Comparison of ENCODE assay signal across 8 cellular contexts in the genomic region with DNA sequence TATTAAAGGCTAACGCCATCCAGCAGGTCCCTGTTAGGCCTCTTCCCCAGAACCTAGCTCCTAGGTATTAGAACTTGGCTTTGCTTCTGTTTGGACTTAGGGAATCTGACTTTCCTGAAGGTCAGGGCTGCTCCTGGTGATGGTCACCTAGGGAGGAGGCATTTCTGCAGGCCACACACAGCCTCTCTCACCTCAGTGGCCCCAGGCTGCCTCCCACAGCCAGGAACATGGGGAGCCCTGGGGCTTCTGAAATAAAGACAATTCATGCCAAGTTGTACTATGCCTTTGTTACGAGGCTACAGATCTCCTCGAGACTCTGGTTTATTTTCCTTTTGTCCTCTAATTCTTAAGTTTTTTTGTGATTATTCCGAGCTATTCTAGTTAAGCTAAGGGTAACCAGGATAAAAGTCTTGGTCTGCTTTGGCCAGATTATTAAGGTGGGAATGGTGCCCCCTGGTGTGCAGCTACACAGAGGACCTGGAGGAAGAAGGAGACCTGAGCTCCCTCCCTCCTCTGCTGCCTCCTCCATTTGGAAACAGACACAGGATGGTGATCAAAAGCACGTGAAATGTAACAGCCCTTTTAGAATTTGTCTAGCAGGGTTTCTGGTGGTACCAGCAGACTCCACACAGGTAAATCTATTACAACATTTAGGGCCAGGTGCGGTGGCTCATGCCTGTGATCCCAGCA.
A peak's percentile ranks its signal among the peaks of the same experiment; 100 is the strongest.
DNase-seq lines count a peak whose midpoint lies in the region; ATAC-seq and TF ChIP-seq lines count a peak whose summit lies in the region.

No MANE protein-coding gene starts in this region.

- TF ChIP-seq POLR2A in adrenal gland (IDR thresholded peaks at IDR 0.05) (no peak), lower leg skin (IDR thresholded peaks at IDR 0.05) (no peak)

- CTCF ChIA-PET in CD8-positive, alpha-beta T cell (lab: Charles Lee): interaction anchor here (1.1 kb wide), 1 partner anchor 33 kb away, joined by 3 read pairs; no protein-coding TSS in a partner anchor

- H3K4me1 ChIP-seq in adrenal gland (replicated peaks in 1 of 2): peaks cover 0 to 12% of the 10 kb centered on the region in 2 donors
- peaks cover 0 to 4% (median 0%) of the 10 kb centered on the region in 4 donors for H3K4me1 ChIP-seq in tibial artery
- no peaks in the 10 kb centered on the region for H3K4me1 ChIP-seq in CD8-positive, alpha-beta T cell (ENCODE audit: insufficient read depth, low read length)

- no peaks in the 10 kb centered on the region for H3K9me3 Mint-ChIP-seq in CD8-positive, alpha-beta T cell

- H3K27ac ChIP-seq in adrenal gland: no peak overlapping the region
- H3K27ac ChIP-seq in tibial artery: no peak overlapping the region
- H3K27ac ChIP-seq in CD8-positive, alpha-beta T cell (ENCODE audit: low read depth, low read length): no peak overlapping the region

- TF ChIP-seq CTCF in LNCaP clone FGC (IDR thresholded peaks at IDR 0.05; ENCODE audit: control insufficient read depth, extremely low read depth, insufficient read depth) (peak; percentile 60), adrenal gland (IDR thresholded peaks at IDR 0.05) (peak; percentile 29 to 70 (median 56)), tibial artery (IDR thresholded peaks at IDR 0.05) (peak; percentile 55 to 58), lower leg skin (IDR thresholded peaks at IDR 0.05) (no peak)
- no peak for TF ChIP-seq CTCF in CD8-positive, alpha-beta T cell (IDR thresholded peaks at IDR 0.05)

- no peaks in the 10 kb centered on the region for H3K4me1 Mint-ChIP-seq in CD8-positive, alpha-beta T cell (ENCODE audit: low read depth)

- WGBS in adrenal gland, 4 donors: 83 to 87% (median 86%) methylated on average over 6 of the region's 6 CpGs
- WGBS in lower leg skin, 2 donors: 88 to 91% methylated on average over 6 of the region's 6 CpGs

- no peaks in the 10 kb centered on the region for H3K36me3 Mint-ChIP-seq in CD8-positive, alpha-beta T cell

- H3K4me3 Mint-ChIP-seq in CD8-positive, alpha-beta T cell: no peak overlapping the region

- H3K9me3 ChIP-seq in adrenal gland (replicated peaks in 1 of 3) (no peaks in the 10 kb centered on the region), tibial artery (no peaks in the 10 kb centered on the region)
- H3K9me3 ChIP-seq in CD8-positive, alpha-beta T cell (ENCODE audit: low read length): no peaks in the 10 kb centered on the region

- DNase-seq in CD1c-positive myeloid dendritic cell (ENCODE audit: extremely low spot score) (peak; percentile 42), LNCaP clone FGC (ENCODE audit: low read depth) (peak; percentile 32), adrenal gland (peak; percentile 56 to 88 (median 60)), iris pigment epithelial cell (ENCODE audit: low read depth) (peak; percentile 78), tibial artery (peak; percentile 56 to 71), lower leg skin (ENCODE audit: low spot score in 2 of 2) (no peak)
- DNase-seq in CD8-positive, alpha-beta T cell: no peak

- H3K27ac Mint-ChIP-seq in CD8-positive, alpha-beta T cell: no peak overlapping the region

- H3K36me3 ChIP-seq in adrenal gland (replicated peaks in 1 of 2): no peaks in the 10 kb centered on the region
- no peaks in the 10 kb centered on the region for H3K36me3 ChIP-seq in tibial artery
- no peaks in the 10 kb centered on the region for H3K36me3 ChIP-seq in CD8-positive, alpha-beta T cell (ENCODE audit: insufficient read depth, low read length)

- POLR2A ChIA-PET in CD8-positive, alpha-beta T cell (lab: Charles Lee): no interaction called here

- H3K27me3 Mint-ChIP-seq in CD8-positive, alpha-beta T cell (ENCODE audit: low read depth): peaks cover 4% of the 10 kb centered on the region

- ATAC-seq in GM18867 (IDR thresholded peaks at IDR 0.05; ENCODE audit: unreplicated experiment): peak; percentile 45
- ATAC-seq in CD8-positive, alpha-beta T cell: no peak

- H3K4me3 ChIP-seq in LNCaP clone FGC (ENCODE audit: low read depth, low read length): no peak overlapping the region
- H3K4me3 ChIP-seq in adrenal gland: no peak overlapping the region
- H3K4me3 ChIP-seq in tibial artery: no peak overlapping the region
- no peak overlapping the region for H3K4me3 ChIP-seq in CD8-positive, alpha-beta T cell (ENCODE audit: low read depth, low read length)
- H3K4me3 ChIP-seq in lower leg skin (ENCODE audit: low read depth, poor library complexity, severe bottlenecking): no peak overlapping the region

- no peaks in the 10 kb centered on the region for H3K27me3 ChIP-seq in adrenal gland
- H3K27me3 ChIP-seq in tibial artery: no peaks in the 10 kb centered on the region
- H3K27me3 ChIP-seq in CD8-positive, alpha-beta T cell (ENCODE audit: insufficient read depth, low read length): no peaks in the 10 kb centered on the region

- intact Hi-C loops in adrenal gland (cut with DNase I): no loop called here
- intact Hi-C loops in tibial artery (cut with DNase I; ENCODE audit: low total_unique reads): no loop called here
- intact Hi-C loops in CD8-positive, alpha-beta T cell (cut with DNase I, micrococcal nuclease): no loop called here
- intact Hi-C loops in lower leg skin (cut with DNase I; ENCODE audit: low total_unique reads): no loop called here

Comparison
In these comparisons a context has a peak if more than half of its experiments do, and no peak if none do; other contexts are left out.
1. DNase-seq: peak in CD1c-positive myeloid dendritic cell (single experiment), LNCaP clone FGC (single experiment), adrenal gland (7 of 7), iris pigment epithelial cell (single experiment) and tibial artery (2 of 2); none in CD8-positive, alpha-beta T cell (0 of 7) and lower leg skin (0 of 2).
2. CTCF ChIP-seq: peak in LNCaP clone FGC (single experiment), adrenal gland (6 of 6) and tibial artery (2 of 2); none in CD8-positive, alpha-beta T cell (single experiment) and lower leg skin (0 of 3).